ENCODE assay signal across 25 cellular contexts in the genomic region with DNA sequence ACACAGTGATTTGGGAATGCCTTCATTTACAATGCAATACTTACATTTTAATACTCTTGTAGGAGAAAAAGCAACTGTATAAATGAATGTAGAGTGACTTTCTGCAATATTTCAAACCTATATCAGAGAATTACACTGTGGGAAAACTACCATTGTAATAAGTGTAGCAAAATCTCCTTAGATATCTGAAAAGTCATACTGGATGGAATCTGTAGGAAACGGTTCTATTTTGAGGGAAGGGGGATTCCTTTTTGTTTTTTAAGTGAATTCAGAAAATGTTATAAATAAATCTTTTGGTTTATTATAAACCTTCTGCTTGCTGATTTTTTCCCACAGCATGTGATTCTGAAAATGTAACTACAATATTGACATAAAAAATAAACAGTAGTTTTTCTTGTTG. TPM values are rescaled to one million over a fixed set of nuclear protein-coding genes. Genes with fewer than 3 reads are reported as not detected.
DNase-seq lines count a peak whose midpoint lies in the region; ATAC-seq, FAIRE-seq and TF ChIP-seq lines count a peak whose summit lies in the region.
"Had no signal": no experiment of that assay in that cellular context is flagged by ENCODE, and none has a peak within 500 bp of the region (broad histone marks: within the 10 kb centered on the region; RNA-seq: fewer than 3 reads in every experiment).

No MANE protein-coding gene starts in this region.

- H3F3A ChIP-seq in neural progenitor cell (ENCODE audit: low read depth): peaks cover 28% of the 10 kb centered on the region

- H2AFZ ChIP-seq in HepG2 (ENCODE audit: low read length) (no peak overlapping the region), neural progenitor cell (replicated peaks) (no peak overlapping the region)

- TF ChIP-seq RAD21 in liver (IDR thresholded peaks at IDR 0.05) (no peak), HepG2 (CRISPR knock-in tag; IDR thresholded peaks at IDR 0.05) (no peak)

- H3K27me3 Mint-ChIP-seq in neural progenitor cell (ENCODE audit: insufficient read depth, low read depth) (peaks cover 5% of the 10 kb centered on the region), glutamatergic neuron (ENCODE audit: unreplicated experiment) (peaks cover 9% of the 10 kb centered on the region)
- H3K27me3 Mint-ChIP-seq: CD4-positive, alpha-beta T cell had no signal

- H3K9me3 Mint-ChIP-seq in neural progenitor cell: peaks cover 94% of the 10 kb centered on the region
- peaks cover 45% of the 10 kb centered on the region for H3K9me3 Mint-ChIP-seq in glutamatergic neuron (ENCODE audit: unreplicated experiment)

- H3K79me2 ChIP-seq in HepG2 (ENCODE audit: insufficient read depth, low read length) (no peaks in the 10 kb centered on the region), neural progenitor cell (ENCODE audit: low read depth) (no peaks in the 10 kb centered on the region)

- H3K27ac Mint-ChIP-seq in neural progenitor cell (no peak overlapping the region), glutamatergic neuron (ENCODE audit: unreplicated experiment) (no peak overlapping the region)
- H3K27ac Mint-ChIP-seq: CD4-positive, alpha-beta T cell; HFFc6 had no signal

- no peaks in the 10 kb centered on the region for H4K20me1 ChIP-seq in HepG2 (ENCODE audit: insufficient read depth, low read length)
- H4K20me1 ChIP-seq in neural progenitor cell (ENCODE audit: low read depth): no peaks in the 10 kb centered on the region

- DNase-seq in HepG2 (ENCODE audit: low spot score) (no peak), neural progenitor cell (ENCODE audit: low spot score) (no peak), glutamatergic neuron (no peak)
- no peak for DNase-seq in effector CD8-positive, alpha-beta T cell (lab: John Stamatoyannopoulos, UW)
- DNase-seq: AML-193; C1 segment of cervical spinal cord; CD4-positive, alpha-beta T cell; COR-L47; DMS153; DMS79 treated with DMSO at 0.1 percent for 48 hours; EL; HCEC 1CT; HFFc6; IMR-90; KG1 had no signal

- ATAC-seq in HepG2 (no peak), HG02623 (IDR thresholded peaks at IDR 0.05; ENCODE audit: unreplicated experiment) (no peak), GM18502 (IDR thresholded peaks at IDR 0.05; ENCODE audit: poor library complexity, unreplicated experiment) (no peak)

- TF ChIP-seq CTCF in liver (IDR thresholded peaks at IDR 0.05; ENCODE audit: low read depth, low read length, missing input control) (no peak), HepG2 (CRISPR knock-in tag; IDR thresholded peaks at IDR 0.05) (no peak), neural progenitor cell (IDR thresholded peaks at IDR 0.05) (no peak), glutamatergic neuron (IDR thresholded peaks at IDR 0.05; ENCODE audit: partially characterized antibody, unreplicated experiment) (no peak)

- BruUV-seq in HepG2 (replicated peaks; lab: Mats Ljungman, UMichigan): no TSS peak

- WGBS in liver: 97% methylated on average over 1 of the region's 1 CpG
- WGBS in HepG2 (ENCODE audit: low lambda C conversion rate): 67% methylated on average over 1 of the region's 1 CpG

- CTCF ChIA-PET in HepG2 (lab: Yijun Ruan, JAX; ENCODE audit: low intra/inter-chr PET ratio, low total read pairs): no interaction called here

- no peaks in the 10 kb centered on the region for H3K4me1 ChIP-seq in liver (ENCODE audit: control insufficient read depth in 4 of 4, insufficient read depth in 4 of 4, low read length in 3 of 4)
- H3K4me1 ChIP-seq in HepG2 (ENCODE audit: insufficient read depth, low read length): no peaks in the 10 kb centered on the region
- H3K4me1 ChIP-seq in duodenal mucosa (ENCODE audit: control insufficient read depth in 1 of 2, insufficient read depth in 2 of 2, low read length in 2 of 2): no peaks in the 10 kb centered on the region
- H3K4me1 ChIP-seq in neural progenitor cell: no peaks in the 10 kb centered on the region

- TF ChIP-seq EP300 in HepG2 (IDR thresholded peaks at IDR 0.05; ENCODE audit: low read depth in 2 of 2, low read length in 2 of 2) (no peak), HepG2 (CRISPR knock-in tag; IDR thresholded peaks at IDR 0.05; ENCODE audit: borderline replicate concordance) (no peak)

- peaks cover 49 to 94% (median 78%) of the 10 kb centered on the region in 4 donors for H3K9me3 ChIP-seq in liver (ENCODE audit: control insufficient read depth in 4 of 4, low read length in 3 of 4)
- H3K9me3 ChIP-seq in HepG2 (ENCODE audit: low read length): peaks cover 99% of the 10 kb centered on the region
- peaks cover 90% of the 10 kb centered on the region in 2 donors for H3K9me3 ChIP-seq in duodenal mucosa (ENCODE audit: control insufficient read depth in 1 of 2, low read length in 2 of 2)
- H3K9me3 ChIP-seq in neural progenitor cell (ENCODE audit: low read depth): peaks cover 83% of the 10 kb centered on the region

- no peak for FAIRE-seq in HepG2 (lab: Jason Lieb, UNC)
- FAIRE-seq: D721Med, G401.6, GM12891, GM19239 had no signal

- POLR2A ChIA-PET in HepG2 (lab: Yijun Ruan, JAX): interaction anchor here (1.3 kb wide), 1 partner anchor 27 kb away, joined by 3 read pairs; no protein-coding TSS in a partner anchor

- peaks cover 82% of the 10 kb centered on the region for H3K36me3 Mint-ChIP-seq in neural progenitor cell
- H3K36me3 Mint-ChIP-seq in glutamatergic neuron (ENCODE audit: unreplicated experiment): peaks cover 86% of the 10 kb centered on the region

- H3K27ac ChIP-seq in liver (ENCODE audit: low read depth in 1 of 2, low read length in 2 of 2): no peak overlapping the region
- no peak overlapping the region for H3K27ac ChIP-seq in HepG2 (ENCODE audit: extremely low read length, insufficient read depth, low read length)
- H3K27ac ChIP-seq in duodenal mucosa (ENCODE audit: low read depth, low read length): no peak overlapping the region
- no peak overlapping the region for H3K27ac ChIP-seq in neural progenitor cell
- H3K27ac ChIP-seq: 22Rv1, HL-60 had no signal

- no peak for TF ChIP-seq POLR2A in HepG2 (IDR thresholded peaks at IDR 0.05; ENCODE audit: insufficient read depth in 1 of 2, low read depth in 2 of 2, low read length in 2 of 2)

- H3K4me3 Mint-ChIP-seq in neural progenitor cell (no peak overlapping the region), glutamatergic neuron (ENCODE audit: unreplicated experiment) (no peak overlapping the region)
- H3K4me3 Mint-ChIP-seq: CD4-positive, alpha-beta T cell; HFFc6 had no signal

- H3K4me1 Mint-ChIP-seq in neural progenitor cell (no peaks in the 10 kb centered on the region), glutamatergic neuron (ENCODE audit: low read depth, unreplicated experiment) (no peaks in the 10 kb centered on the region)

- no peak overlapping the region for H3K4me2 ChIP-seq in HepG2 (ENCODE audit: low read depth, low read length)
- no peak overlapping the region for H3K4me2 ChIP-seq in neural progenitor cell

- H3K36me3 ChIP-seq in liver (ENCODE audit: control insufficient read depth in 4 of 4, insufficient read depth in 3 of 4, low read depth in 1 of 4, low read length in 3 of 4) (peaks cover 4 to 54% (median 47%) of the 10 kb centered on the region in 4 donors), HepG2 (replicated peaks in 1 of 2; ENCODE audit: control insufficient read depth in 1 of 2, insufficient read depth in 2 of 2, low read length in 2 of 2) (peaks cover 7 to 38% of the 10 kb centered on the region in 2 experiments), duodenal mucosa (ENCODE audit: control insufficient read depth in 1 of 2, insufficient read depth in 2 of 2, low read length in 2 of 2) (peaks cover 36 to 44% of the 10 kb centered on the region in 2 donors), neural progenitor cell (peaks cover 90% of the 10 kb centered on the region)

- H3K27me3 ChIP-seq in liver (ENCODE audit: control insufficient read depth in 4 of 4, insufficient read depth in 4 of 4, low read length in 3 of 4) (no peaks in the 10 kb centered on the region), HepG2 (ENCODE audit: control insufficient read depth in 1 of 2, insufficient read depth in 2 of 2, low read length in 2 of 2) (no peaks in the 10 kb centered on the region), duodenal mucosa (ENCODE audit: control insufficient read depth in 1 of 2, insufficient read depth in 2 of 2, low read length in 2 of 2) (no peaks in the 10 kb centered on the region), neural progenitor cell (no peaks in the 10 kb centered on the region)

- peak overlapping the region in 2 of 3 donors; percentile 66 to 79 for H3K4me3 ChIP-seq in liver (ENCODE audit: low read depth in 1 of 3, low read length in 3 of 3)
- H3K4me3 ChIP-seq in HepG2 (replicated peaks in 1 of 3; ENCODE audit: insufficient read depth in 1 of 3, low read depth in 2 of 3, low read length in 3 of 3): no peak overlapping the region; a peak in 1 of 6 replicates
- peak overlapping the region; percentile 25 to 41 for H3K4me3 ChIP-seq in duodenal mucosa (ENCODE audit: low read depth in 1 of 2, low read length in 2 of 2)
- peak overlapping the region; percentile 7 for H3K4me3 ChIP-seq in neural progenitor cell

- H3K9ac ChIP-seq in liver (ENCODE audit: low read depth in 1 of 2, low read length in 2 of 2) (no peak overlapping the region), HepG2 (ENCODE audit: insufficient read depth, low read depth, low read length) (no peak overlapping the region), duodenal mucosa (ENCODE audit: low read depth in 1 of 2, low read length in 2 of 2) (no peak overlapping the region), neural progenitor cell (no peak overlapping the region)

- intact Hi-C loops in HepG2 (cut with micrococcal nuclease; ENCODE audit: unreplicated experiment): no loop called here

- in situ Hi-C loops in HepG2 (cut with HindIII; ENCODE audit: extremely low pct_ligation_motif_present, low pct_unique_long_range_greater_than_20kb): no loop called here

RNA-seq across cellular contexts. Expression of a gene that starts 23.0 kb away (rescaled TPM):
- 1 to 10 TPM in 1 of 2 donors, under 1 TPM in 1; 0.61 to 1.3 TPM for total RNA-seq in liver
- under 1 TPM; 0.13 to 0.29 TPM for polyA plus RNA-seq in liver
- total RNA-seq in HepG2 (2016; rRNA removed; fragmentation: Illumina TruSeq; extraction: Trizol): 1.8 and 2.1 TPM in 2 replicates
- 0.30 and 0.35 TPM in 2 replicates for total RNA-seq in HepG2 (2016; cell fraction: cytosol; rRNA removed; fragmentation: Illumina TruSeq; extraction: Trizol; ENCODE audit: low read depth)
- 1.7 and 2.1 TPM in 2 replicates for total RNA-seq in HepG2 (2016; cell fraction: insoluble cytoplasmic fraction; rRNA removed; fragmentation: Illumina TruSeq; extraction: Trizol)
- 0.65 and 0.87 TPM in 2 replicates for total RNA-seq in HepG2 (2016; cell fraction: membrane; rRNA removed; fragmentation: Illumina TruSeq; extraction: Trizol)
- total RNA-seq in HepG2 (2016; cell fraction: nucleus; rRNA removed; fragmentation: Illumina TruSeq; extraction: Trizol): 3.9 and 4.4 TPM in 2 replicates
- 1.3 and 1.4 TPM in 2 replicates for polyA plus RNA-seq in HepG2 (2011; rRNA removed)
- polyA plus RNA-seq in HepG2 (2011; cell fraction: cytosol; rRNA removed): 0.27 and 0.41 TPM in 2 replicates
- polyA plus RNA-seq in HepG2 (2011; cell fraction: nucleus; rRNA removed): 1.9 and 3.1 TPM in 2 replicates
- 0.79 and 1.0 TPM in 2 replicates for polyA plus RNA-seq in HepG2 (2012)
- 0.11 and 0.20 TPM in 2 replicates for polyA plus RNA-seq in HepG2 (2016; cell fraction: cytosol; fragmentation: Illumina TruSeq; extraction: Trizol; ENCODE audit: low read depth)
- polyA plus RNA-seq in HepG2 (2016; cell fraction: insoluble cytoplasmic fraction; fragmentation: Illumina TruSeq; extraction: Trizol; ENCODE audit: low read depth): 0.79 and 0.83 TPM in 2 replicates
- 0.19 and 0.26 TPM in 2 replicates for polyA plus RNA-seq in HepG2 (2016; cell fraction: membrane; fragmentation: Illumina TruSeq; extraction: Trizol; ENCODE audit: low read depth)
- polyA plus RNA-seq in HepG2 (2016; cell fraction: nucleus; fragmentation: Illumina TruSeq; extraction: Trizol; ENCODE audit: insufficient read depth, low read depth): 3.5 and 3.7 TPM in 2 replicates
- 1.0 and 1.5 TPM in 2 replicates for polyA minus RNA-seq in HepG2 (2011; rRNA and poly(A)+ RNA removed; ENCODE audit: low replicate concordance)
- polyA minus RNA-seq in HepG2 (2011; cell fraction: cytosol; rRNA and poly(A)+ RNA removed): 0.69 and 0.79 TPM in 2 replicates
- polyA minus RNA-seq in HepG2 (2011; cell fraction: nucleus; rRNA and poly(A)+ RNA removed): 7.0 and 9.1 TPM in 2 replicates
- 6.0 and 7.2 TPM in 2 replicates for total RNA-seq in neural progenitor cell (ENCODE audit: low replicate concordance)
- 9.2 TPM for total RNA-seq in glutamatergic neuron (ENCODE audit: unreplicated experiment)

RNA-seq across cellular contexts. Expression of a gene that starts 23.3 kb away (rescaled TPM):
- total RNA-seq in liver: 1 to 10 TPM; 5.4 to 5.6 TPM
- 1 to 10 TPM; 1.8 to 3.1 TPM for polyA plus RNA-seq in liver
- 6.5 and 8.9 TPM in 2 replicates for total RNA-seq in HepG2 (2016; rRNA removed; fragmentation: Illumina TruSeq; extraction: Trizol)
- total RNA-seq in HepG2 (2016; cell fraction: cytosol; rRNA removed; fragmentation: Illumina TruSeq; extraction: Trizol; ENCODE audit: low read depth): 1.2 and 3.3 TPM in 2 replicates
- total RNA-seq in HepG2 (2016; cell fraction: insoluble cytoplasmic fraction; rRNA removed; fragmentation: Illumina TruSeq; extraction: Trizol): 5.8 and 8.0 TPM in 2 replicates
- total RNA-seq in HepG2 (2016; cell fraction: membrane; rRNA removed; fragmentation: Illumina TruSeq; extraction: Trizol): 2.8 and 2.9 TPM in 2 replicates
- total RNA-seq in HepG2 (2016; cell fraction: nucleus; rRNA removed; fragmentation: Illumina TruSeq; extraction: Trizol): 16.7 TPM in 2 replicates
- polyA plus RNA-seq in HepG2 (2011; rRNA removed): 2.9 and 4.3 TPM in 2 replicates
- 3.1 and 3.3 TPM in 2 replicates for polyA plus RNA-seq in HepG2 (2011; cell fraction: cytosol; rRNA removed)
- 9.1 and 12.9 TPM in 2 replicates for polyA plus RNA-seq in HepG2 (2011; cell fraction: nucleus; rRNA removed)
- 3.7 and 4.5 TPM in 2 replicates for polyA plus RNA-seq in HepG2 (2012)
- 0.14 and 0.41 TPM in 2 replicates for polyA plus RNA-seq in HepG2 (2016; cell fraction: cytosol; fragmentation: Illumina TruSeq; extraction: Trizol; ENCODE audit: low read depth)
- 4.4 and 4.7 TPM in 2 replicates for polyA plus RNA-seq in HepG2 (2016; cell fraction: insoluble cytoplasmic fraction; fragmentation: Illumina TruSeq; extraction: Trizol; ENCODE audit: low read depth)
- 0.45 and 1.2 TPM in 2 replicates for polyA plus RNA-seq in HepG2 (2016; cell fraction: membrane; fragmentation: Illumina TruSeq; extraction: Trizol; ENCODE audit: low read depth)
- polyA plus RNA-seq in HepG2 (2016; cell fraction: nucleus; fragmentation: Illumina TruSeq; extraction: Trizol; ENCODE audit: insufficient read depth, low read depth): 24.2 and 24.8 TPM in 2 replicates
- polyA minus RNA-seq in HepG2 (2011; rRNA and poly(A)+ RNA removed; ENCODE audit: low replicate concordance): 11.9 and 16.4 TPM in 2 replicates
- polyA minus RNA-seq in HepG2 (2011; cell fraction: cytosol; rRNA and poly(A)+ RNA removed): 2.3 and 5.3 TPM in 2 replicates
- 49.4 and 60.4 TPM in 2 replicates for polyA minus RNA-seq in HepG2 (2011; cell fraction: nucleus; rRNA and poly(A)+ RNA removed)
- total RNA-seq in neural progenitor cell (ENCODE audit: low replicate concordance): 19.6 and 27.8 TPM in 2 replicates
- 29.8 TPM for total RNA-seq in glutamatergic neuron (ENCODE audit: unreplicated experiment)

RNA-seq across cellular contexts. Expression of a gene that starts 26.4 kb away (rescaled TPM):
- total RNA-seq in liver: 10 to 100 TPM; 10.0 to 12.4 TPM
- polyA plus RNA-seq in liver: 1 to 10 TPM; 5.2 to 6.3 TPM
- total RNA-seq in HepG2 (2016; rRNA removed; fragmentation: Illumina TruSeq; extraction: Trizol): 13.5 and 20.7 TPM in 2 replicates
- 6.5 and 7.5 TPM in 2 replicates for total RNA-seq in HepG2 (2016; cell fraction: cytosol; rRNA removed; fragmentation: Illumina TruSeq; extraction: Trizol; ENCODE audit: low read depth)
- 12.6 and 17.5 TPM in 2 replicates for total RNA-seq in HepG2 (2016; cell fraction: insoluble cytoplasmic fraction; rRNA removed; fragmentation: Illumina TruSeq; extraction: Trizol)
- 13.1 and 15.0 TPM in 2 replicates for total RNA-seq in HepG2 (2016; cell fraction: membrane; rRNA removed; fragmentation: Illumina TruSeq; extraction: Trizol)
- total RNA-seq in HepG2 (2016; cell fraction: nucleus; rRNA removed; fragmentation: Illumina TruSeq; extraction: Trizol): 14.3 and 17.4 TPM in 2 replicates
- 8.7 and 10.1 TPM in 2 replicates for polyA plus RNA-seq in HepG2 (2011; rRNA removed)
- polyA plus RNA-seq in HepG2 (2011; cell fraction: cytosol; rRNA removed): 3.8 and 6.7 TPM in 2 replicates
- polyA plus RNA-seq in HepG2 (2011; cell fraction: nucleus; rRNA removed): 8.3 and 10.2 TPM in 2 replicates
- 7.8 and 8.7 TPM in 2 replicates for polyA plus RNA-seq in HepG2 (2012)
- polyA plus RNA-seq in HepG2 (2016; cell fraction: cytosol; fragmentation: Illumina TruSeq; extraction: Trizol; ENCODE audit: low read depth): 3.5 and 4.7 TPM in 2 replicates
- polyA plus RNA-seq in HepG2 (2016; cell fraction: insoluble cytoplasmic fraction; fragmentation: Illumina TruSeq; extraction: Trizol; ENCODE audit: low read depth): 14.4 and 14.6 TPM in 2 replicates
- polyA plus RNA-seq in HepG2 (2016; cell fraction: membrane; fragmentation: Illumina TruSeq; extraction: Trizol; ENCODE audit: low read depth): 6.6 and 7.0 TPM in 2 replicates
- 16.4 and 19.4 TPM in 2 replicates for polyA plus RNA-seq in HepG2 (2016; cell fraction: nucleus; fragmentation: Illumina TruSeq; extraction: Trizol; ENCODE audit: insufficient read depth, low read depth)
- polyA minus RNA-seq in HepG2 (2011; rRNA and poly(A)+ RNA removed; ENCODE audit: low replicate concordance): 2.8 and 16.2 TPM in 2 replicates
- polyA minus RNA-seq in HepG2 (2011; cell fraction: cytosol; rRNA and poly(A)+ RNA removed): 5.5 and 6.1 TPM in 2 replicates
- polyA minus RNA-seq in HepG2 (2011; cell fraction: nucleus; rRNA and poly(A)+ RNA removed): 40.0 and 42.0 TPM in 2 replicates
- 24.4 and 35.3 TPM in 2 replicates for total RNA-seq in neural progenitor cell (ENCODE audit: low replicate concordance)
- 32.3 TPM for total RNA-seq in glutamatergic neuron (ENCODE audit: unreplicated experiment)

Comparison
In these comparisons a context has a peak if more than half of its experiments do, and no peak if none do; other contexts are left out.
1. H3K4me3 ChIP-seq: peak in liver (2 of 3), duodenal mucosa (2 of 2) and neural progenitor cell (single experiment); none in HepG2 (0 of 3).